In the genomic region with DNA sequence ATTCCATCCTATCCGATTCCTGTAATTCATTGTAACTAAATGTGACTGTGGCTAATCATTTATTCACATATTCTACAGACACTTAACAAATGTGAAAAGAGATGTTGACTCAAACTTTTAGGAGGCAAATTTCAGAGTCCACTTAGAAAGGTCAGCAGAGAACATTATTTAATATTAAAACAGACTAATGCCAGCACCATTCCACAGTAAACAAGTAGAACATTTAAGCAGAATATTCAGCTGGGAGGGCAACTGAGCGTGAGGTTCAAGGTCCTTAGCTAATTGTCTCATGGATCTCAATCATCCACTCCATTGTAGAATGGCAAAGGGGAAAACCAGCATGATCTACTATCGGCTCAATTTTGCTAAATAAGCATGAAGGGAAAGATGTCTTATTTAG, we compare ENCODE assay signal across 29 cellular contexts. TPM values are rescaled to one million over a fixed set of nuclear protein-coding genes. Genes with fewer than 3 reads are reported as not detected.
"Had no signal": no experiment of that assay in that cellular context is flagged by ENCODE, and none has a peak within 500 bp of the region (broad histone marks: within the 10 kb centered on the region; RNA-seq: fewer than 3 reads in every experiment).

No MANE protein-coding gene starts in this region.

- H3K9me3 ChIP-seq: esophagus squamous epithelium, gastrocnemius medialis, heart right ventricle, left ventricle myocardium inferior, lower lobe of right lung, mucosa of descending colon had no signal

- H3K36me3 Mint-ChIP-seq: mesothelial cell of epicardium, naive B cell had no signal

- DNase-seq: dermis blood vessel endothelial cell; dorsolateral prefrontal cortex; effector CD4-positive, alpha-beta T cell; effector memory CD4-positive, alpha-beta T cell; erythroblast; esophagus squamous epithelium; foreskin fibroblast; foreskin melanocyte; gastrocnemius medialis; glutamatergic neuron; head of caudate nucleus; heart right ventricle; hippocampal formation; left cardiac atrium; left ventricle myocardium inferior; lower lobe of right lung; mesenchymal stem cell; mucosa of descending colon; naive B cell had no signal

- H3K27ac Mint-ChIP-seq: mesothelial cell of epicardium, naive B cell had no signal

- H3K27ac ChIP-seq: coronary artery, dorsolateral prefrontal cortex, esophagus squamous epithelium, gastrocnemius medialis, heart right ventricle, left ventricle myocardium inferior, lower lobe of right lung had no signal

- H3K36me3 ChIP-seq: esophagus squamous epithelium, gastrocnemius medialis, heart right ventricle, left ventricle myocardium inferior, lower lobe of right lung had no signal

- ATAC-seq: esophagus mucosa, gastrocnemius medialis, heart right ventricle, left cardiac atrium, lower lobe of right lung, mucosa of descending colon had no signal

- H3K4me3 ChIP-seq: coronary artery, dorsolateral prefrontal cortex, esophagus squamous epithelium, gastrocnemius medialis, heart right ventricle, left ventricle myocardium inferior, lower lobe of right lung, mucosa of descending colon had no signal

- H3K4me1 ChIP-seq: esophagus squamous epithelium, lower lobe of right lung had no signal

- FAIRE-seq: colon, endothelial cell of umbilical vein, islet of Langerhans, keratinocyte had no signal

- H3K27me3 Mint-ChIP-seq: naive B cell had no signal

- H3K4me3 Mint-ChIP-seq: mesothelial cell of epicardium, naive B cell had no signal

- H3K27me3 ChIP-seq: esophagus squamous epithelium, gastrocnemius medialis, heart right ventricle had no signal

- H3K4me1 Mint-ChIP-seq: naive B cell had no signal

RNA-seq across cellular contexts. Expression of a gene that starts 5.1 kb away (rescaled TPM):
- total RNA-seq: dermis blood vessel endothelial cell, endothelial cell of umbilical vein, esophagus mucosa, esophagus squamous epithelium, gastrocnemius medialis, kidney epithelial cell, left ventricle myocardium inferior, lower lobe of right lung, lung microvascular endothelial cell, mesenteric fat pad had no signal
- polyA plus RNA-seq: endothelial cell of umbilical vein, heart right ventricle, keratinocyte had no signal
